Comparison of ENCODE assay signal across 8 cellular contexts in genomic region chr14:69879175-69880047, GRCh38. TPM values are rescaled to one million over a fixed set of nuclear protein-coding genes. Genes with fewer than 3 reads are reported as not detected.
A peak's percentile ranks its signal among the peaks of the same experiment; 100 is the strongest.
DNase-seq lines count a peak whose midpoint lies in the region; ATAC-seq, FAIRE-seq and TF ChIP-seq lines count a peak whose summit lies in the region.

SMOC1 (plus strand) TSS chr14:69879416; CDS start chr14:69879679, 263 bp downstream.

- TF ChIP-seq CTCF in fibroblast of the aortic adventitia (IDR thresholded peaks at IDR 0.05; ENCODE audit: insufficient read depth, low read length): no peak
- TF ChIP-seq CTCF in omental fat pad (IDR thresholded peaks at IDR 0.05): no peak

- ATAC-seq in HG03439 (IDR thresholded peaks at IDR 0.05; ENCODE audit: unreplicated experiment) (peak; percentile 56), omental fat pad (ENCODE audit: low FRiP score) (peak; percentile 77), GM21737 (IDR thresholded peaks at IDR 0.05; ENCODE audit: unreplicated experiment) (no peak)

- FAIRE-seq in RCC 7860 (lab: Jason Lieb, UNC): no peak

- H3K4me3 ChIP-seq in fibroblast of the aortic adventitia (ENCODE audit: low read depth, low read length): peak within 1 kb of the TSS; percentile 31

- peak; percentile 27 for DNase-seq in AG20443 (ENCODE audit: low spot score)
- peak; percentile 88 for DNase-seq in SK-N-DZ (ENCODE audit: low spot score)
- DNase-seq in fibroblast of the aortic adventitia (ENCODE audit: low read depth): peak; percentile 9
- no peak for DNase-seq in omental fat pad (ENCODE audit: low spot score)
- no peak for DNase-seq in RCC 7860 (ENCODE audit: low spot score)
- no peak for DNase-seq in epidermal melanocyte (ENCODE audit: insufficient read length, low spot score)

RNA-seq across cellular contexts. Expression of gene SMOC1, which starts in this region (rescaled TPM):
- polyA plus RNA-seq in SK-N-DZ (2014; cell fraction: cytosol; rRNA removed): 6.0 and 10.9 TPM in 2 replicates
- polyA plus RNA-seq in SK-N-DZ (2014; cell fraction: nucleus; rRNA removed): 4.2 and 6.4 TPM in 2 replicates
- total RNA-seq in fibroblast of the aortic adventitia (ENCODE audit: low replicate concordance): 0.25 and 1.1 TPM in 2 replicates
- 1 to 10 TPM in 3 of 4 donors, under 1 TPM in 1; 0.60 to 5.8 (median 1.2) TPM for total RNA-seq in omental fat pad

Comparison
In these comparisons a context has a peak if more than half of its experiments do, and no peak if none do; other contexts are left out.
1. DNase-seq: peak in AG20443 (single experiment), SK-N-DZ (single experiment) and fibroblast of the aortic adventitia (single experiment); none in omental fat pad (single experiment), RCC 7860 (single experiment) and epidermal melanocyte (single experiment).